31 cellular contexts compared by ENCODE assay signal in the genomic region with DNA sequence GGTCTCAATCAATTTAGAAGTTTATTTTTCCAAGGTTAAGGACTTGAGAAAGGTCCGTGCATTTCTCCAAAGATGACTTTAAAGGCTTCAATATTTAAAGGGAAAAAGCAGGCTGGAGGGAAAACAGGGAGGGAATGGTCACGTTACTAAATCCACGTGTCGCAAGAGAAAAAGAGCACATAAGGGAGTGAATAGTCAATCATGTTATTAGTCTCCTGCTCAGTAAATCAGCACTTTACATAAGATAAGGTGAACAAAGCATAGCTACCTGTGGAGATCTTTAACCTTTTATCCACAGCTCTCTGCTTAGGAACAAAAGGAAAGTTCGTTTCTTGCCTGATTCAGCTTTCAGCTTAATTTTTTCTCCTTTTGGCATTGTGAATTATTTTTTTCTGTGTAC.
"Had no signal": no experiment of that assay in that cellular context is flagged by ENCODE, and none has a peak within 500 bp of the region (broad histone marks: within the 10 kb centered on the region; RNA-seq: fewer than 3 reads in every experiment).

No MANE protein-coding gene starts in this region.

- H3K27me3 ChIP-seq: adrenal gland, body of pancreas, colonic mucosa had no signal

- H3K4me1 Mint-ChIP-seq: activated CD8-positive, alpha-beta memory T cell treated with anti-CD3 and anti-CD28 coated beads, Interleukin-2, amount 10 ng/mL, durations not matched to agents 7 days and 5 days; activated naive CD4-positive, alpha-beta T cell treated with anti-CD3 and anti-CD28 coated beads, Interleukin-2, amount 50 U/mL, for 24 hours had no signal

- H3K36me3 Mint-ChIP-seq: activated CD4-positive, alpha-beta memory T cell treated with anti-CD3 and anti-CD28 coated beads for 36 hours; activated CD8-positive, alpha-beta memory T cell treated with anti-CD3 and anti-CD28 coated beads, Interleukin-2, amount 10 ng/mL, durations not matched to agents 7 days and 5 days; activated naive CD4-positive, alpha-beta T cell treated with anti-CD3 and anti-CD28 coated beads, Interleukin-2, amount 50 U/mL, for 24 hours had no signal

- ATAC-seq: activated CD4-positive, alpha-beta T cell treated with anti-CD3 and anti-CD28 coated beads for 36 hours; activated CD8-positive, alpha-beta memory T cell treated with anti-CD3 and anti-CD28 coated beads, Interleukin-2, amount 10 ng/mL, durations not matched to agents 7 days and 5 days; activated CD8-positive, alpha-beta T cell treated with anti-CD3 and anti-CD28 coated beads, Interleukin-2, amount 10 ng/mL, durations not matched to agents 7 days and 5 days; activated naive CD8-positive, alpha-beta T cell treated with anti-CD3 and anti-CD28 coated beads, Interleukin-2, amount 50 U/mL, for 24 hours; body of pancreas; esophagus mucosa had no signal

- DNase-seq: activated B cell treated with CpG ODN at 0.5 μM for 24 hours; activated CD4-positive, alpha-beta memory T cell treated with anti-CD3 and anti-CD28 coated beads for 36 hours; activated CD4-positive, alpha-beta T cell treated with anti-CD3 and anti-CD28 coated beads for 36 hours; activated CD4-positive, alpha-beta T cell treated with anti-CD3 and anti-CD28 coated beads, Interleukin-2, amount 10 ng/mL, durations not matched to agents 24 days and 14 days; activated CD4-positive, CD25-positive, alpha-beta regulatory T cell treated with anti-CD3 and anti-CD28 coated beads, Interleukin-2, amount 50 U/mL, for 72 hours; activated CD8-positive, alpha-beta memory T cell treated with anti-CD3 and anti-CD28 coated beads, Interleukin-2, amount 10 ng/mL, durations not matched to agents 7 days and 5 days; activated CD8-positive, alpha-beta memory T cell treated with anti-CD3 and anti-CD28 coated beads, Interleukin-2, amount 50 U/mL, for 4 hours; activated CD8-positive, alpha-beta T cell treated with anti-CD3 and anti-CD28 coated beads, Interleukin-2, amount 10 ng/mL, durations not matched to agents 7 days and 5 days; activated effector memory CD4-positive, alpha-beta T cell treated with anti-CD3 and anti-CD28 coated beads, Interleukin-2, amount 50 U/mL, for 16 hours; activated naive CD4-positive, alpha-beta T cell treated with anti-CD3 and anti-CD28 coated beads for 36 hours; activated naive CD8-positive, alpha-beta T cell treated with anti-CD3 and anti-CD28 coated beads for 36 hours; activated naive CD8-positive, alpha-beta T cell treated with anti-CD3 and anti-CD28 coated beads, Interleukin-2, amount 50 U/mL, for 24 hours; activated T-cell treated with anti-CD3 and anti-CD28 coated beads, Interleukin-2, amount 50 U/mL, for 1 hour; activated T-cell treated with anti-CD3 and anti-CD28 coated beads, Interleukin-2, amount 50 U/mL, for 48 hours; adrenal gland; amygdala; aorta; body of pancreas; caudate nucleus; colonic mucosa; effector CD8-positive, alpha-beta T cell; foreskin fibroblast; head of caudate nucleus; hypothalamus; T1000; WERI-Rb-1 had no signal

- H3K4me3 Mint-ChIP-seq: activated B cell treated with CpG ODN at 0.5 μM for 24 hours; activated CD4-positive, alpha-beta memory T cell treated with anti-CD3 and anti-CD28 coated beads for 36 hours; activated CD4-positive, alpha-beta T cell treated with anti-CD3 and anti-CD28 coated beads for 36 hours; activated CD4-positive, alpha-beta T cell treated with anti-CD3 and anti-CD28 coated beads, Interleukin-2, amount 10 ng/mL, durations not matched to agents 24 days and 14 days; activated CD8-positive, alpha-beta memory T cell treated with anti-CD3 and anti-CD28 coated beads, Interleukin-2, amount 10 ng/mL, durations not matched to agents 7 days and 5 days; activated CD8-positive, alpha-beta T cell treated with anti-CD3 and anti-CD28 coated beads, Interleukin-2, amount 10 ng/mL, durations not matched to agents 7 days and 5 days; activated naive CD4-positive, alpha-beta T cell treated with anti-CD3 and anti-CD28 coated beads for 36 hours; activated naive CD4-positive, alpha-beta T cell treated with anti-CD3 and anti-CD28 coated beads, Interleukin-2, amount 50 U/mL, for 24 hours; activated naive CD8-positive, alpha-beta T cell treated with anti-CD3 and anti-CD28 coated beads for 36 hours; activated naive CD8-positive, alpha-beta T cell treated with anti-CD3 and anti-CD28 coated beads, Interleukin-2, amount 50 U/mL, for 24 hours; activated T-helper 1 cell treated with anti-CD3 and anti-CD28 coated beads, Interleukin-12 subunit alpha, Interleukin-12 subunit beta, Interleukin-2, Interleukin-4 antibody, amounts not matched to agents 30 ng/mL and 10 ng/mL and 1 ng/mL, durations not matched to agents 14 hours and 24 hours and 36 hours; T-helper 2 cell treated with Interferon-gamma antibody and Interleukin-4, amounts not matched to agents 5 μg/mL and 100 μg/mL, for 36 hours had no signal

- H3K27ac Mint-ChIP-seq: activated B cell treated with CpG ODN at 0.5 μM for 24 hours; activated CD4-positive, alpha-beta memory T cell treated with anti-CD3 and anti-CD28 coated beads for 36 hours; activated CD4-positive, alpha-beta T cell treated with anti-CD3 and anti-CD28 coated beads for 36 hours; activated CD4-positive, alpha-beta T cell treated with anti-CD3 and anti-CD28 coated beads, Interleukin-2, amount 10 ng/mL, durations not matched to agents 24 days and 14 days; activated CD8-positive, alpha-beta memory T cell treated with anti-CD3 and anti-CD28 coated beads, Interleukin-2, amount 10 ng/mL, durations not matched to agents 7 days and 5 days; activated CD8-positive, alpha-beta T cell treated with anti-CD3 and anti-CD28 coated beads, Interleukin-2, amount 10 ng/mL, durations not matched to agents 7 days and 5 days; activated naive CD4-positive, alpha-beta T cell treated with anti-CD3 and anti-CD28 coated beads for 36 hours; activated naive CD4-positive, alpha-beta T cell treated with anti-CD3 and anti-CD28 coated beads, Interleukin-2, amount 50 U/mL, for 24 hours; activated naive CD8-positive, alpha-beta T cell treated with anti-CD3 and anti-CD28 coated beads for 36 hours; activated naive CD8-positive, alpha-beta T cell treated with anti-CD3 and anti-CD28 coated beads, Interleukin-2, amount 50 U/mL, for 24 hours; activated T-helper 1 cell treated with anti-CD3 and anti-CD28 coated beads, Interleukin-12 subunit alpha, Interleukin-12 subunit beta, Interleukin-2, Interleukin-4 antibody, amounts not matched to agents 30 ng/mL and 10 ng/mL and 1 ng/mL, durations not matched to agents 14 hours and 24 hours and 36 hours; activated T-helper 2 cell treated with anti-CD3 and anti-CD28 coated beads, Interferon-gamma antibody, Interleukin-2, Interleukin-4, amounts not matched to agents 10 μg/mL and 5 μg/mL and 100 μg/mL, durations not matched to agents 14 hours and 24 hours and 36 hours; T-helper 2 cell treated with Interferon-gamma antibody and Interleukin-4, amounts not matched to agents 5 μg/mL and 100 μg/mL, for 36 hours had no signal

- H3K4me1 ChIP-seq: adrenal gland, colonic mucosa had no signal

- H3K9me3 ChIP-seq: adrenal gland, body of pancreas, colonic mucosa had no signal

- H3K9me3 Mint-ChIP-seq: activated B cell treated with CpG ODN at 0.5 μM for 24 hours; activated CD4-positive, alpha-beta memory T cell treated with anti-CD3 and anti-CD28 coated beads for 36 hours; activated CD4-positive, alpha-beta T cell treated with anti-CD3 and anti-CD28 coated beads, Interleukin-2, amount 10 ng/mL, durations not matched to agents 24 days and 14 days; activated naive CD4-positive, alpha-beta T cell treated with anti-CD3 and anti-CD28 coated beads for 36 hours; activated naive CD4-positive, alpha-beta T cell treated with anti-CD3 and anti-CD28 coated beads, Interleukin-2, amount 50 U/mL, for 24 hours; activated naive CD8-positive, alpha-beta T cell treated with anti-CD3 and anti-CD28 coated beads for 36 hours; activated naive CD8-positive, alpha-beta T cell treated with anti-CD3 and anti-CD28 coated beads, Interleukin-2, amount 50 U/mL, for 24 hours; activated T-helper 1 cell treated with anti-CD3 and anti-CD28 coated beads, Interleukin-12 subunit alpha, Interleukin-12 subunit beta, Interleukin-2, Interleukin-4 antibody, amounts not matched to agents 30 ng/mL and 10 ng/mL and 1 ng/mL, durations not matched to agents 14 hours and 24 hours and 36 hours; activated T-helper 2 cell treated with anti-CD3 and anti-CD28 coated beads, Interferon-gamma antibody, Interleukin-2, Interleukin-4, amounts not matched to agents 10 μg/mL and 5 μg/mL and 100 μg/mL, durations not matched to agents 14 hours and 24 hours and 36 hours; T-helper 2 cell treated with Interferon-gamma antibody and Interleukin-4, amounts not matched to agents 5 μg/mL and 100 μg/mL, for 36 hours had no signal

- H3K27ac ChIP-seq: adrenal gland, colonic mucosa, WERI-Rb-1 had no signal

- H3K4me3 ChIP-seq: adrenal gland, body of pancreas, colonic mucosa had no signal

- H3K36me3 ChIP-seq: adrenal gland, colonic mucosa, WERI-Rb-1 had no signal

- H3K27me3 Mint-ChIP-seq: activated CD4-positive, alpha-beta memory T cell treated with anti-CD3 and anti-CD28 coated beads for 36 hours; activated CD4-positive, alpha-beta T cell treated with anti-CD3 and anti-CD28 coated beads for 36 hours; activated naive CD4-positive, alpha-beta T cell treated with anti-CD3 and anti-CD28 coated beads, Interleukin-2, amount 50 U/mL, for 24 hours; activated naive CD8-positive, alpha-beta T cell treated with anti-CD3 and anti-CD28 coated beads for 36 hours; activated naive CD8-positive, alpha-beta T cell treated with anti-CD3 and anti-CD28 coated beads, Interleukin-2, amount 50 U/mL, for 24 hours had no signal
